ENCODE assay signal across 8 cellular contexts in genomic region chr1:67684526-67685066, GRCh38. TPM values are rescaled to one million over a fixed set of nuclear protein-coding genes. Genes with fewer than 3 reads are reported as not detected.
A peak's percentile ranks its signal among the peaks of the same experiment; 100 is the strongest.
DNase-seq lines count a peak whose midpoint lies in the region; ATAC-seq and TF ChIP-seq lines count a peak whose summit lies in the region.

No MANE protein-coding gene starts in this region.

- TF ChIP-seq POLR2A in suprapubic skin (IDR thresholded peaks at IDR 0.05), result no peak

- H3K9me3 ChIP-seq in suprapubic skin, result no peaks in the 10 kb centered on the region

- H3K27me3 ChIP-seq in suprapubic skin, result no peaks in the 10 kb centered on the region

- H3K36me3 ChIP-seq in suprapubic skin, result peaks cover 18% of the 10 kb centered on the region

- peak overlapping the region; percentile 88 for H3K27ac Mint-ChIP-seq in activated CD4-positive, alpha-beta T cell treated with anti-CD3 and anti-CD28 coated beads for 36 hours
- peak overlapping the region; percentile 93 for H3K27ac Mint-ChIP-seq in activated naive CD8-positive, alpha-beta T cell treated with anti-CD3 and anti-CD28 coated beads for 36 hours

- POLR2A ChIA-PET in activated CD4-positive, alpha-beta T cell treated with anti-CD3 and anti-CD28 coated beads for 36 hours (lab: Charles Lee), result interaction anchor here (0.9 to 2.1 kb wide), 8 partner anchors 10 to 522 kb away, joined by 3 to 6 read pairs (median 4); partner anchors contain the start of gene SERBP1

- CTCF ChIA-PET in activated CD4-positive, alpha-beta T cell treated with anti-CD3 and anti-CD28 coated beads for 36 hours (lab: Charles Lee), result interaction anchor here (0.7 to 5.0 kb wide), 11 partner anchors 10 to 471 kb away, joined by 3 to 27 read pairs (median 4); no protein-coding TSS in a partner anchor

- peak overlapping the region; percentile 81 for H3K4me3 Mint-ChIP-seq in activated CD4-positive, alpha-beta T cell treated with anti-CD3 and anti-CD28 coated beads for 36 hours
- peak overlapping the region; percentile 94 for H3K4me3 Mint-ChIP-seq in activated naive CD8-positive, alpha-beta T cell treated with anti-CD3 and anti-CD28 coated beads for 36 hours

- ATAC-seq in activated CD4-positive, alpha-beta T cell treated with anti-CD3 and anti-CD28 coated beads for 36 hours, result no peak
- ATAC-seq in left lobe of liver (peak; percentile 2), HG03280 (IDR thresholded peaks at IDR 0.05; ENCODE audit: unreplicated experiment) (no peak)

- no peak for DNase-seq in activated CD4-positive, alpha-beta T cell treated with anti-CD3 and anti-CD28 coated beads for 36 hours
- no peak for DNase-seq in activated CD4-positive, alpha-beta T cell treated with anti-CD3 and anti-CD28 coated beads, Interleukin-2, amount 50 U/mL, for 1 hour
- no peak for DNase-seq in activated naive CD8-positive, alpha-beta T cell treated with anti-CD3 and anti-CD28 coated beads for 36 hours
- DNase-seq in left lobe of liver (ENCODE audit: low spot score) (no peak), suprapubic skin (ENCODE audit: low spot score in 2 of 2) (no peak), SHP77 treated with DMSO at 0.1 percent for 48 hours (lab: John Stamatoyannopoulos, UW) (no peak), DMS153 treated with DMSO at 0.1 percent for 48 hours (lab: John Stamatoyannopoulos, UW; ENCODE audit: unreplicated experiment) (no peak)

- peaks cover 29% of the 10 kb centered on the region for H3K36me3 Mint-ChIP-seq in activated CD4-positive, alpha-beta T cell treated with anti-CD3 and anti-CD28 coated beads for 36 hours (ENCODE audit: low read depth)
- H3K36me3 Mint-ChIP-seq in activated naive CD8-positive, alpha-beta T cell treated with anti-CD3 and anti-CD28 coated beads for 36 hours, result peaks cover 19% of the 10 kb centered on the region

- peaks cover 49% of the 10 kb centered on the region for H3K4me1 Mint-ChIP-seq in activated CD4-positive, alpha-beta T cell treated with anti-CD3 and anti-CD28 coated beads for 36 hours
- H3K4me1 Mint-ChIP-seq in activated naive CD8-positive, alpha-beta T cell treated with anti-CD3 and anti-CD28 coated beads for 36 hours, result peaks cover 38% of the 10 kb centered on the region

- peak overlapping the region; percentile 30 for H3K27ac ChIP-seq in suprapubic skin

- under 1% methylated on average over 20 of the region's 20 CpGs for WGBS in suprapubic skin

- no peak for TF ChIP-seq EP300 in suprapubic skin (IDR thresholded peaks at IDR 0.05)

- intact Hi-C loops in activated CD4-positive, alpha-beta T cell treated with anti-CD3 and anti-CD28 coated beads for 36 hours (cut with DNase I, micrococcal nuclease), result loop anchor here (1.0 to 10.0 kb wide), 13 partner anchors 39 to 1402 kb away; partner anchors contain the start of genes DEPDC1 (in 1 of the 2), DNAI4 (in 1 of the 2), IL12RB2 (in 1 of the 2) and MIER1 (in 1 of the 2)

- peak overlapping the region; percentile 80 for H3K4me3 ChIP-seq in suprapubic skin

- no peak for TF ChIP-seq CTCF in suprapubic skin (IDR thresholded peaks at IDR 0.05)

- H3K9me3 Mint-ChIP-seq in activated CD4-positive, alpha-beta T cell treated with anti-CD3 and anti-CD28 coated beads for 36 hours (ENCODE audit: low read depth), result no peaks in the 10 kb centered on the region
- H3K9me3 Mint-ChIP-seq in activated naive CD8-positive, alpha-beta T cell treated with anti-CD3 and anti-CD28 coated beads for 36 hours, result no peaks in the 10 kb centered on the region

- no peaks in the 10 kb centered on the region for H3K27me3 Mint-ChIP-seq in activated CD4-positive, alpha-beta T cell treated with anti-CD3 and anti-CD28 coated beads for 36 hours
- H3K27me3 Mint-ChIP-seq in activated naive CD8-positive, alpha-beta T cell treated with anti-CD3 and anti-CD28 coated beads for 36 hours, result no peaks in the 10 kb centered on the region

- peaks cover 45% of the 10 kb centered on the region for H3K4me1 ChIP-seq in suprapubic skin

RNA-seq across cellular contexts. Expression of gene GADD45A, which starts 0.4 kb away (rescaled TPM):
- total RNA-seq in activated CD4-positive, alpha-beta T cell treated with anti-CD3 and anti-CD28 coated beads for 36 hours, result 10 to 100 TPM; 20.5 to 26.7 TPM
- 10 to 100 TPM; 20.4 to 20.7 TPM for total RNA-seq in activated naive CD8-positive, alpha-beta T cell treated with anti-CD3 and anti-CD28 coated beads for 36 hours
- 58.6 TPM for total RNA-seq in left lobe of liver
- 10 to 100 TPM; 25.4 to 44.6 (median 26.6) TPM for total RNA-seq in suprapubic skin
